1 cellular context compared by ENCODE assay signal in genomic region chr6:132209351-132209750, GRCh38.
TF ChIP-seq lines count a peak whose summit lies in the region.

No MANE protein-coding gene starts in this region.

TF ChIP-seq in IMR-90, 13 proteins besides CTCF, POLR2A, EP300 and RAD21 (continued from another document):
- TF ChIP-seq, protein P1, sequence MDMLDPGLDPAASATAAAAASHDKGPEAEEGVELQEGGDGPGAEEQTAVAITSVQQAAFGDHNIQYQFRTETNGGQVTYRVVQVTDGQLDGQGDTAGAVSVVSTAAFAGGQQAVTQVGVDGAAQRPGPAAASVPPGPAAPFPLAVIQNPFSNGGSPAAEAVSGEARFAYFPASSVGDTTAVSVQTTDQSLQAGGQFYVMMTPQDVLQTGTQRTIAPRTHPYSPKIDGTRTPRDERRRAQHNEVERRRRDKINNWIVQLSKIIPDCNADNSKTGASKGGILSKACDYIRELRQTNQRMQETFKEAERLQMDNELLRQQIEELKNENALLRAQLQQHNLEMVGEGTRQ (IDR thresholded peaks at IDR 0.05; ENCODE audit: low read depth, low read length), result no peak
